Comparison of ENCODE assay signal across 8 cellular contexts in the genomic region with DNA sequence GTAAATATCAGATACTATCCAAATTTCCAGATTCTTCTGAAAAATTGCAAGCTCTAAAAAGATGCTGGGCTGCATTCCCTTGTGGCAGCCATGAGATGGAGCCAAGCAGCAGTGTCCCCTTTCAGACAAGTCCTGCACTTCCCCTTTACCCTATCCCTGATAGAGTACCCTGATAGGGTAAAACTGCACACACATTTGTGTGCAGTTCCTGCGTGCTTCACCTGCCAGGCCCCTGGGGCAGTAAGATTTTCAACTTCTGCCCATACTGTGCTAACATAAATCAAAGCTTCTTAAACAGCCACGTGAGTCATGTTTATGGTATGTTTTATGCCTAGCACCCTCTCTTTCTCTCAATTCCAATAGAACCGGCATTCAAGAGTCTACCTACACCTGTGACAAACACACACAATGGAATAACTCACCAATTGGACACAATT. TPM values are rescaled to one million over a fixed set of nuclear protein-coding genes. Genes with fewer than 3 reads are reported as not detected.
A peak's percentile ranks its signal among the peaks of the same experiment; 100 is the strongest.
DNase-seq lines count a peak whose midpoint lies in the region; ATAC-seq, FAIRE-seq and TF ChIP-seq lines count a peak whose summit lies in the region.

No MANE protein-coding gene starts in this region.

- ATAC-seq in RWPE2 (ENCODE audit: low read depth) (peak; percentile 99), omental fat pad (ENCODE audit: low FRiP score) (no peak)

- H3K4me1 ChIP-seq in RWPE2 (ENCODE audit: insufficient read depth, poor library complexity, severe bottlenecking) = peaks cover 39% of the 10 kb centered on the region
- peaks cover 48% of the 10 kb centered on the region for H3K4me1 ChIP-seq in cardiac muscle cell (ENCODE audit: low read depth)

- H3K4me3 ChIP-seq in RWPE2 (ENCODE audit: severe bottlenecking) (no peak overlapping the region), cardiac muscle cell (no peak overlapping the region)

- H3K27me3 ChIP-seq in RWPE2 (ENCODE audit: insufficient read depth, poor library complexity, severe bottlenecking) = no peaks in the 10 kb centered on the region
- H3K27me3 ChIP-seq in cardiac muscle cell = no peaks in the 10 kb centered on the region

- TF ChIP-seq CTCF in RWPE2 (IDR thresholded peaks at IDR 0.05; ENCODE audit: poor library complexity, severe bottlenecking) = peak; percentile 87
- peak; percentile 58 for TF ChIP-seq CTCF in cardiac muscle cell (IDR thresholded peaks at IDR 0.05; ENCODE audit: low read depth, low read length)
- no peak for TF ChIP-seq CTCF in omental fat pad (IDR thresholded peaks at IDR 0.05)

- H3K9me3 ChIP-seq in RWPE2 (ENCODE audit: severe bottlenecking) (no peaks in the 10 kb centered on the region), cardiac muscle cell (ENCODE audit: low read depth) (no peaks in the 10 kb centered on the region)

- H3K36me3 ChIP-seq in RWPE2 (ENCODE audit: low read depth) (no peaks in the 10 kb centered on the region), cardiac muscle cell (no peaks in the 10 kb centered on the region)

- no peak for FAIRE-seq in urothelium cell line (lab: Jason Lieb, UNC)

- DNase-seq in SIG-M5 treated with dmso at 0.1 percent for 504 hours (lab: John Stamatoyannopoulos, UW; ENCODE audit: unreplicated experiment) (peak; percentile 62), SIG-M5 (lab: John Stamatoyannopoulos, UW) (no peak), RWPE2 (ENCODE audit: low spot score) (peak; percentile 79), cardiac muscle cell (ENCODE audit: low read depth in 1 of 2, low spot score in 1 of 2) (peak; percentile 31 to 66), urothelium cell line (ENCODE audit: low spot score) (peak; percentile 29), NCI-H1092 treated with DMSO at 0.1 percent for 48 hours (lab: John Stamatoyannopoulos, UW) (no peak), omental fat pad (ENCODE audit: low spot score) (no peak)
- DNase-seq in activated CD4-positive, alpha-beta T cell treated with anti-CD3 and anti-CD28 coated beads for 48 hours = no peak

- peak overlapping the region; percentile 65 for H3K27ac ChIP-seq in RWPE2 (ENCODE audit: poor library complexity, severe bottlenecking)
- H3K27ac ChIP-seq in cardiac muscle cell = peak overlapping the region; percentile 94

RNA-seq across cellular contexts. Expression of gene IFIT5, which starts 52.2 kb away (rescaled TPM):
- 4.4 and 4.8 TPM in 2 replicates for total RNA-seq in cardiac muscle cell
- 6.6 and 6.9 TPM in 2 replicates for polyA plus RNA-seq in cardiac muscle cell
- 10 to 100 TPM in 3 of 4 donors, 1 to 10 TPM in 1; 6.9 to 32.8 (median 17.3) TPM for total RNA-seq in omental fat pad

Comparison
In these comparisons a context has a peak if more than half of its experiments do, and no peak if none do; other contexts are left out.
1. DNase-seq: peak in SIG-M5 treated with dmso at 0.1 percent for 504 hours (single experiment), RWPE2 (single experiment), cardiac muscle cell (2 of 2) and urothelium cell line (single experiment); none in SIG-M5 (single experiment), NCI-H1092 treated with DMSO at 0.1 percent for 48 hours (single experiment), omental fat pad (single experiment) and activated CD4-positive, alpha-beta T cell treated with anti-CD3 and anti-CD28 coated beads for 48 hours (single experiment).
2. CTCF ChIP-seq: peak in RWPE2 (single experiment) and cardiac muscle cell (single experiment); none in omental fat pad (0 of 3).